Comparison of ENCODE assay signal across 12 cellular contexts in the genomic region with DNA sequence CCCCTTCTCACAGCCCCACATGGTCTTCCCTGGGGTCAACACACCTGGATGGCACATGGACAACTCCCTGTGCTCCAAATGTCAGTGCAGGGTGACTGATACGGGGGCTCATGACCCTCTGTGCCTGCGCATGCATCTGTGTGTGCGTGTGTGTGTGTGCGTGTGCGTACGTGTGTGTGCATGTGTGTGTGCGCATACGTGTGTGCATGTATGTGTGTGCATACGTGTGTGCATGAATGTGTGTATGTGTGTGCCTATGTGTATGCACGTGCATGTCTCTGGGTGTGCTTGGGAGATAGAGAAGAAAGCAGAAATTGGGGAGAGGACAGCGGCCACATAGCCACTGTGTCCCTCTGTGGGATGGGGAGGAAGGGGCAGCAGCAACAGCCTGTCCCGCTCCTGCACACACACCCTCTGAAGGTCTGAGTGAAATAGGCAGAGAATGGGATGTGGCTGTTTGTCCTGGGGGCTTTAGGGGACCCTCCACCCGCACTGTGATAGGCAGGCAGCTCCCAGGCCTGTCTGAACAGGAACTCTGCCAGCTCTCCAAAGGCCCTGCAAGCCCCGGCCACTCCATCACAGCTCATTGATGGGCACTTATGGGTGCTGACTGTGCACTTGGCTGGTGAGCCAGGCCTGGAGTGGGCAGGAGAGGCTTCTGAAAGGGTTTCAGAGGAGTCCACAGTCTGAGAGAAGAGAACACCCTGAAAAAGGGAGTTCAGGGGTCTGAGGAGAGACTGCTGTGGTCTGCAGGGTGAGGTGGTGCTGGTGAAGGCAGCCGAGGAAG.
A peak's percentile ranks its signal among the peaks of the same experiment; 100 is the strongest.
DNase-seq lines count a peak whose midpoint lies in the region; ATAC-seq and TF ChIP-seq lines count a peak whose summit lies in the region.
"Had no signal": no experiment of that assay in that cellular context is flagged by ENCODE, and none has a peak within 500 bp of the region (broad histone marks: within the 10 kb centered on the region; RNA-seq: fewer than 3 reads in every experiment).

No MANE protein-coding gene starts in this region.

- H3K27ac ChIP-seq in angular gyrus (ENCODE audit: low read depth, low read length) (peak overlapping the region; percentile 98), layer of hippocampus (ENCODE audit: low read depth, low read length) (peak overlapping the region; percentile 99), brain microvascular endothelial cell (no peak overlapping the region)
- H3K27ac ChIP-seq: Peyer's patch had no signal

- no peak for ATAC-seq in HG02759 (IDR thresholded peaks at IDR 0.05; ENCODE audit: unreplicated experiment)
- ATAC-seq: CD8-positive, alpha-beta T cell had no signal

- no peaks in the 10 kb centered on the region for H3K27me3 ChIP-seq in layer of hippocampus (ENCODE audit: control insufficient read depth, insufficient read depth, low read length)
- H3K27me3 ChIP-seq in brain microvascular endothelial cell (replicated peaks), result no peaks in the 10 kb centered on the region
- H3K27me3 ChIP-seq: Peyer's patch had no signal

- peak; percentile 75 for DNase-seq in DMS79 treated with DMSO at 0.1 percent for 48 hours (lab: John Stamatoyannopoulos, UW)
- DNase-seq in superior temporal gyrus (ENCODE audit: extremely low spot score), result peak; percentile 35
- DNase-seq in brain microvascular endothelial cell, result no peak
- no peak for DNase-seq in NCI-H128 (lab: John Stamatoyannopoulos, UW; ENCODE audit: unreplicated experiment)
- DNase-seq: CD8-positive, alpha-beta T cell; NCI-H1694 treated with DMSO at 0.1 percent for 48 hours; NCI-H2171 treated with DMSO at 0.1 percent for 48 hours; NCI-H774; Peyer's patch had no signal

- in situ Hi-C loops in brain microvascular endothelial cell (cut with HindIII; ENCODE audit: low pct_ligation_motif_present, low sequenced_read_pairs), result no loop called here

- no peaks in the 10 kb centered on the region for H3K36me3 ChIP-seq in brain microvascular endothelial cell (replicated peaks)
- H3K36me3 ChIP-seq: Peyer's patch had no signal

- no peak overlapping the region for H3K4me3 ChIP-seq in brain microvascular endothelial cell (ENCODE audit: low read depth, low read length)
- H3K4me3 ChIP-seq: Peyer's patch had no signal

- TF ChIP-seq CTCF in brain microvascular endothelial cell (IDR thresholded peaks at IDR 0.05; ENCODE audit: low read depth, low read length, missing control alignments), result no peak

Comparison
In these comparisons a context has a peak if more than half of its experiments do, and no peak if none do; other contexts are left out.
1. DNase-seq: peak in DMS79 treated with DMSO at 0.1 percent for 48 hours (single experiment) and superior temporal gyrus (single experiment); none in brain microvascular endothelial cell (single experiment) and NCI-H128 (single experiment).